In genomic region chr18:35040638-35040987, GRCh38 we compare ENCODE assay signal across 8 cellular contexts. TPM values are rescaled to one million over a fixed set of nuclear protein-coding genes. Genes with fewer than 3 reads are reported as not detected.
DNase-seq lines count a peak whose midpoint lies in the region; ATAC-seq and TF ChIP-seq lines count a peak whose summit lies in the region.

No MANE protein-coding gene starts in this region.

- H3K9me3 ChIP-seq in right atrium auricular region (no peaks in the 10 kb centered on the region), breast epithelium (no peaks in the 10 kb centered on the region), muscle layer of duodenum (ENCODE audit: control insufficient read depth in 1 of 2, low read length in 2 of 2) (no peaks in the 10 kb centered on the region)

- DNase-seq in right atrium auricular region (ENCODE audit: low spot score) (no peak), left cardiac atrium (no peak), breast epithelium (ENCODE audit: low spot score in 2 of 2) (no peak), COLO668 (lab: John Stamatoyannopoulos, UW; ENCODE audit: unreplicated experiment) (no peak), NCI-H1092 (lab: John Stamatoyannopoulos, UW) (no peak), 8988T (no peak)

- TF ChIP-seq CTCF in right atrium auricular region (IDR thresholded peaks at IDR 0.05): no peak
- TF ChIP-seq CTCF in breast epithelium (IDR thresholded peaks at IDR 0.05): no peak

- intact Hi-C loops in left cardiac atrium (cut with DNase I): loop anchor here (5.0 to 10.0 kb wide), 2 partner anchors 42 to 54 kb away; no protein-coding TSS in a partner anchor
- intact Hi-C loops in breast epithelium (cut with DNase I; ENCODE audit: low total_unique reads): no loop called here

- no peak for ATAC-seq in left cardiac atrium
- no peak for ATAC-seq in HG02870 (IDR thresholded peaks at IDR 0.05; ENCODE audit: unreplicated experiment)

- H3K36me3 ChIP-seq in right atrium auricular region: no peaks in the 10 kb centered on the region
- no peaks in the 10 kb centered on the region for H3K36me3 ChIP-seq in breast epithelium
- no peaks in the 10 kb centered on the region for H3K36me3 ChIP-seq in muscle layer of duodenum (ENCODE audit: control insufficient read depth in 1 of 2, insufficient read depth in 2 of 2, low read length in 2 of 2)

- H3K4me1 ChIP-seq in right atrium auricular region (peaks cover 0 to 41% of the 10 kb centered on the region in 2 donors), breast epithelium (peaks cover 0 to 5% of the 10 kb centered on the region in 2 donors), muscle layer of duodenum (ENCODE audit: control insufficient read depth in 1 of 2, insufficient read depth in 2 of 2, low read length in 2 of 2) (peaks cover 10 to 33% of the 10 kb centered on the region in 2 donors)

- peak overlapping the region; percentile 76 to 87 for H3K4me3 ChIP-seq in right atrium auricular region
- H3K4me3 ChIP-seq in breast epithelium: peak overlapping the region; percentile 74 to 84 (median 75)
- H3K4me3 ChIP-seq in muscle layer of duodenum (ENCODE audit: low read depth in 1 of 2, low read length in 2 of 2): peak overlapping the region; percentile 77 to 93

- no peak for TF ChIP-seq POLR2A in breast epithelium (IDR thresholded peaks at IDR 0.05)

- H3K27me3 ChIP-seq in right atrium auricular region: no peaks in the 10 kb centered on the region
- no peaks in the 10 kb centered on the region for H3K27me3 ChIP-seq in breast epithelium
- no peaks in the 10 kb centered on the region for H3K27me3 ChIP-seq in muscle layer of duodenum (ENCODE audit: low read depth, low read length)

- H3K27ac ChIP-seq in right atrium auricular region: peak overlapping the region; percentile 89 to 92
- peak overlapping the region; percentile 83 to 91 for H3K27ac ChIP-seq in breast epithelium
- H3K27ac ChIP-seq in muscle layer of duodenum (ENCODE audit: low read length): peak overlapping the region; percentile 43

RNA-seq across cellular contexts. Expression of gene MAPRE2, which starts 0.6 kb away (rescaled TPM):
- total RNA-seq in right atrium auricular region (100 to 1,000 TPM; 107 to 133 TPM), left cardiac atrium (10 to 100 TPM; 67.1 to 83.4 TPM), breast epithelium (10 to 100 TPM; 17.0 to 38.8 (median 21.3) TPM)
